31 cellular contexts compared by ENCODE assay signal in the genomic region with DNA sequence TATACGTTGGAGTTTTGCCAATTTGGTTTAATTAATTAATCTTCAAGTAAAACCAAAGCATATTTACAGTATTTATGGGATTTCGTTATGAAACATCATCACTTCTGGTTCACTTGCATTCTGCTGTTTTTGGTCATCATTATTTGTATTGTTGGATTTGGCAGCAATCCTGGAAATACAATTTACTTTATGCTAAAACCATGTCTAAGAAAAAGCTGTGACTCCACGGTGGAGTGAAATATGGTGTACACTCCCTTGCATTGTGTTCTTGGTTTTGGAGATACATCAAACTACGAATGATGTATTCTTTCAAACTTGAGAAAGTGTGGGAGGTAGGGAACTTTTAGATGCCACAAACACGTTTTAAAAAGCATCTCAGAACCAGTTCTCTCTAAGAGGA.
DNase-seq lines count a peak whose midpoint lies in the region; ATAC-seq and TF ChIP-seq lines count a peak whose summit lies in the region.
"Had no signal": no experiment of that assay in that cellular context is flagged by ENCODE, and none has a peak within 500 bp of the region (broad histone marks: within the 10 kb centered on the region; RNA-seq: fewer than 3 reads in every experiment).

No MANE protein-coding gene starts in this region.

- CTCF ChIA-PET in PC-3 (lab: Charles Lee) = no interaction called here

- no peaks in the 10 kb centered on the region for H3K9me2 ChIP-seq in PC-3 (replicated peaks; ENCODE audit: low read length)

- H3K4me1 ChIP-seq in PC-3 (ENCODE audit: insufficient read depth, low read length) = peaks cover 12% of the 10 kb centered on the region; the same call in 1 of the 2 replicates
- H3K4me1 ChIP-seq: left ventricle myocardium inferior, neural progenitor cell, parathyroid adenoma, suprapubic skin, upper lobe of left lung had no signal

- no peaks in the 10 kb centered on the region for H3K79me2 ChIP-seq in PC-3 (ENCODE audit: low read length)
- H3K79me2 ChIP-seq: parathyroid adenoma had no signal

- no peaks in the 10 kb centered on the region for H3K9me3 ChIP-seq in PC-3 (ENCODE audit: low read length)
- H3K9me3 ChIP-seq: left ventricle myocardium inferior, suprapubic skin, upper lobe of left lung had no signal

- ATAC-seq in PC-3 (peak; percentile 58), GM21423 (IDR thresholded peaks at IDR 0.05; ENCODE audit: unreplicated experiment) (no peak)
- ATAC-seq: K562, Right ventricle myocardium inferior, SK-N-SH treated with all-trans-retinoic acid at 6 μM for 48 hours had no signal

- intact Hi-C loops in PC-3 (cut with micrococcal nuclease) = no loop called here

- no peak overlapping the region for H2AFZ ChIP-seq in PC-3 (ENCODE audit: low read length)
- H2AFZ ChIP-seq: neural progenitor cell, parathyroid adenoma, PC-9 had no signal

- POLR2A ChIA-PET in PC-3 (lab: Charles Lee; ENCODE audit: unreplicated experiment) = no interaction called here

- H3K27me3 ChIP-seq in PC-3 (ENCODE audit: low read length) = no peaks in the 10 kb centered on the region
- H3K27me3 ChIP-seq: upper lobe of left lung had no signal

- no peak overlapping the region for H3K27ac ChIP-seq in PC-3 (ENCODE audit: low read length)
- H3K27ac ChIP-seq: C4-2B, left ventricle myocardium inferior, neural progenitor cell, parathyroid adenoma, PC-9, suprapubic skin, upper lobe of left lung had no signal

- TF ChIP-seq CTCF in PC-3 (conservative IDR thresholded peaks at IDR 0.05; ENCODE audit: low read depth, low read length) (no peak), choroid plexus epithelial cell (conservative IDR thresholded peaks at IDR 0.05; ENCODE audit: low read depth, low read length) (no peak), foreskin fibroblast (IDR thresholded peaks at IDR 0.05; ENCODE audit: low read depth, low read length) (no peak)

- H3K36me3 ChIP-seq in PC-3 (ENCODE audit: low read depth, low read length) = no peaks in the 10 kb centered on the region
- H3K36me3 ChIP-seq: left ventricle myocardium inferior, neural progenitor cell, suprapubic skin, upper lobe of left lung had no signal

- DNase-seq in PC-3 = peak; percentile 53
- peak; percentile 66 for DNase-seq in choroid plexus epithelial cell (ENCODE audit: low read depth)
- peak; percentile 23 to 59 for DNase-seq in foreskin fibroblast
- DNase-seq in NCI-H226 = no peak
- DNase-seq in Kasumi-1 (lab: John Stamatoyannopoulos, UW) = no peak
- no peak for DNase-seq in ecto neural progenitor cell (ENCODE audit: low spot score)
- DNase-seq: activated B cell treated with CpG ODN at 0.5 μM for 24 hours; activated CD4-positive, alpha-beta T cell treated with anti-CD3 and anti-CD28 coated beads, Interleukin-2, amount 50 U/mL, for 1 hour; activated naive CD4-positive, alpha-beta T cell treated with anti-CD3 and anti-CD28 coated beads, Interleukin-2, amount 10 ng/mL, durations not matched to agents 7 days and 5 days; anterior cingulate cortex; GF-D8; glutamatergic neuron; left ventricle myocardium inferior; mesenchymal stem cell; NCI-H1092 treated with DMSO at 0.1 percent for 48 hours; NCI-H187 treated with DMSO at 0.1 percent for 48 hours; NCI-H526; NK-92 treated with Interleukin-12 subunit alpha and Interleukin-12 subunit beta, amount 100 ng/mL, for 24 hours; PC-9; retina; stimulated activated naive CD4-positive, alpha-beta T cell; upper lobe of left lung had no signal

- no TSS peak for BruUV-seq in PC-3 (replicated peaks; lab: Mats Ljungman, UMichigan)

- H3F3A ChIP-seq in PC-3 (ENCODE audit: low read length, unreplicated experiment) = no peaks in the 10 kb centered on the region

- H3K4me3 ChIP-seq in PC-3 (ENCODE audit: low read length) (no peak overlapping the region), choroid plexus epithelial cell (ENCODE audit: low read depth, low read length) (no peak overlapping the region), foreskin fibroblast (ENCODE audit: low read depth in 1 of 2, low read length in 2 of 2) (no peak overlapping the region)
- H3K4me3 ChIP-seq: K562, left ventricle myocardium inferior, neural progenitor cell, PC-9, smooth muscle cell, suprapubic skin, upper lobe of left lung had no signal

- H3K4me2 ChIP-seq in PC-3 (ENCODE audit: low read length) = no peak overlapping the region
- H3K4me2 ChIP-seq: neural progenitor cell, PC-9, smooth muscle cell had no signal

- H4K20me1 ChIP-seq in PC-3 (ENCODE audit: low read length) = no peaks in the 10 kb centered on the region

- no peak overlapping the region for H3K9ac ChIP-seq in PC-3 (ENCODE audit: low read length)
- H3K9ac ChIP-seq: neural progenitor cell, parathyroid adenoma had no signal

Comparison
In these comparisons a context has a peak if more than half of its experiments do, and no peak if none do; other contexts are left out.
1. DNase-seq: peak in PC-3 (single experiment), choroid plexus epithelial cell (single experiment) and foreskin fibroblast (2 of 2); none in NCI-H226 (single experiment), Kasumi-1 (0 of 2) and ecto neural progenitor cell (single experiment).